ENCODE assay signal across 8 cellular contexts in the genomic region with DNA sequence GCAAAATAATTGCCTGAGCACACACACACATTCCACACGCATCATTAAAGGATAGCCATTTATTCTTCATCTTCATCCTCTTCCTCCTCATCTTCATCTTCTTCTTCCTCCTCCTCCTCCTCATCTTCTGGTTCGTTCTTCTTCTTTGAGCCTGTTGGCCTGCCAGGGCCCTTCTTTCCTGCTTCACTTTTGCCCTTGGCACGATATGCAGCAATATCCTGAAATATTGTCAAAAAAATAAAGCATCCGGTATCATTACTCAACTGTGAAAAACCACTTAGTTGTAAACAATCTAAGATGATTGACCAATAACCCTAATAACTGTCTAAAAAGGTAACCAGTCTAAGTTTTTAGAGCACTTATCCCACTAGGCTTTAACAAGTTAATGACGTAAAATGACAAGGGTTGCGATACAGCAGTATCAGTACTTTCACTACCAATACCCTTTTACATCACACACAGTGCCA. TPM values are rescaled to one million over a fixed set of nuclear protein-coding genes. Genes with fewer than 3 reads are reported as not detected.
DNase-seq lines count a peak whose midpoint lies in the region; ATAC-seq and TF ChIP-seq lines count a peak whose summit lies in the region.

No MANE protein-coding gene starts in this region.

- peaks cover 22% of the 10 kb centered on the region for H3K4me1 Mint-ChIP-seq in GM23338
- H3K4me1 Mint-ChIP-seq in activated CD8-positive, alpha-beta T cell treated with anti-CD3 and anti-CD28 coated beads, Interleukin-2, amount 10 ng/mL, durations not matched to agents 7 days and 5 days (ENCODE audit: low read depth) = peaks cover 34% of the 10 kb centered on the region

- H3K36me3 ChIP-seq in A673 (ENCODE audit: insufficient read depth, low read length, poor library complexity, severe bottlenecking) = peaks cover 62% of the 10 kb centered on the region
- H3K36me3 ChIP-seq in GM23338 (ENCODE audit: insufficient read depth) = peaks cover 32% of the 10 kb centered on the region; the same call in 1 of the 2 replicates
- no peaks in the 10 kb centered on the region for H3K36me3 ChIP-seq in kidney epithelial cell (ENCODE audit: control insufficient read depth, insufficient read depth, low read length)

- DNase-seq in A673 (ENCODE audit: low spot score) (no peak), GM23338 (ENCODE audit: low spot score) (no peak), kidney epithelial cell (ENCODE audit: low read depth) (no peak), DMS114 treated with DMSO at 0.1 percent for 48 hours (lab: John Stamatoyannopoulos, UW; ENCODE audit: unreplicated experiment) (no peak), left colon (no peak), glomerular visceral epithelial cell (ENCODE audit: extremely low spot score) (no peak)
- DNase-seq in activated CD8-positive, alpha-beta T cell treated with anti-CD3 and anti-CD28 coated beads, Interleukin-2, amount 10 ng/mL, durations not matched to agents 7 days and 5 days = no peak

- POLR2A ChIA-PET in A673 (lab: Charles Lee; ENCODE audit: low non-redundant PET) = no interaction called here
- POLR2A ChIA-PET in activated CD8-positive, alpha-beta T cell treated with anti-CD3 and anti-CD28 coated beads, Interleukin-2, amount 10 ng/mL, durations not matched to agents 7 days and 5 days (lab: Charles Lee) = interaction anchor here (1.0 to 8.4 kb wide), 2 partner anchors 39 to 58 kb away, joined by 4 to 329 read pairs; a partner anchor contains a TSS

- no peaks in the 10 kb centered on the region for H3K27me3 ChIP-seq in A673 (replicated peaks; ENCODE audit: insufficient read depth, low read depth, low read length, poor library complexity)
- peaks cover 11% of the 10 kb centered on the region; the same call in 1 of the 2 replicates for H3K27me3 ChIP-seq in GM23338 (ENCODE audit: insufficient read depth)
- no peaks in the 10 kb centered on the region for H3K27me3 ChIP-seq in kidney epithelial cell (ENCODE audit: control insufficient read depth, insufficient read depth, low read length)

- peak overlapping the region; percentile 90 for H3K4me2 ChIP-seq in GM23338

- H3K27ac ChIP-seq in A673 (ENCODE audit: low read depth, low read length, poor library complexity, severe bottlenecking) = peak overlapping the region; percentile 99
- H3K27ac ChIP-seq in GM23338 (ENCODE audit: low read depth) = no peak overlapping the region

- peaks cover 15% of the 10 kb centered on the region for H3K79me2 ChIP-seq in GM23338 (replicated peaks; ENCODE audit: insufficient read depth)

- intact Hi-C loops in A673 (cut with micrococcal nuclease; ENCODE audit: unreplicated experiment) = loop anchor here (10.0 kb wide), 1 partner anchor 983 kb away; no protein-coding TSS in a partner anchor
- intact Hi-C loops in left colon (cut with DNase I, micrococcal nuclease) = loop anchor here in 1 of 2 donors (5.0 kb wide), 1 partner anchor 40 kb away; a partner anchor contains a TSS

- H3K9me3 ChIP-seq in A673 (ENCODE audit: low read depth, low read length, poor library complexity, severe bottlenecking) = no peaks in the 10 kb centered on the region

- TF ChIP-seq CTCF in A673 (conservative IDR thresholded peaks at IDR 0.05; ENCODE audit: low read depth, low read length) (no peak), GM23338 (conservative IDR thresholded peaks at IDR 0.05; ENCODE audit: low read depth in 2 of 2) (no peak), kidney epithelial cell (IDR thresholded peaks at IDR 0.05; ENCODE audit: insufficient read depth, low read length, poor library complexity, severe bottlenecking) (no peak)

- no TSS peak for BruUV-seq in A673 (replicated peaks; lab: Mats Ljungman, UMichigan)

- H2AFZ ChIP-seq in GM23338 = no peak overlapping the region

- H3F3A ChIP-seq in GM23338 (replicated peaks; ENCODE audit: low read depth) = no peaks in the 10 kb centered on the region

- H3K4me3 ChIP-seq in A673 (ENCODE audit: low read depth, low read length, poor library complexity, severe bottlenecking) (peak overlapping the region; percentile 93), GM23338 (peak overlapping the region; percentile 84), kidney epithelial cell (ENCODE audit: low read depth, low read length) (peak overlapping the region; percentile 95)

- peaks cover 24% of the 10 kb centered on the region for H3K27me3 Mint-ChIP-seq in GM23338 (ENCODE audit: insufficient read depth, low read depth, poor library complexity)
- no peaks in the 10 kb centered on the region for H3K27me3 Mint-ChIP-seq in activated CD8-positive, alpha-beta T cell treated with anti-CD3 and anti-CD28 coated beads, Interleukin-2, amount 10 ng/mL, durations not matched to agents 7 days and 5 days (ENCODE audit: low read depth)

- peak overlapping the region; percentile 97 for H3K4me3 Mint-ChIP-seq in GM23338
- peak overlapping the region; percentile 97 for H3K4me3 Mint-ChIP-seq in activated CD8-positive, alpha-beta T cell treated with anti-CD3 and anti-CD28 coated beads, Interleukin-2, amount 10 ng/mL, durations not matched to agents 7 days and 5 days

- H3K36me3 Mint-ChIP-seq in GM23338 (ENCODE audit: low read depth) = peaks cover 61% of the 10 kb centered on the region
- H3K36me3 Mint-ChIP-seq in activated CD8-positive, alpha-beta T cell treated with anti-CD3 and anti-CD28 coated beads, Interleukin-2, amount 10 ng/mL, durations not matched to agents 7 days and 5 days (ENCODE audit: low read depth) = peaks cover 52% of the 10 kb centered on the region

- H3K9me2 ChIP-seq in GM23338 (ENCODE audit: insufficient read depth) = no peaks in the 10 kb centered on the region

- no peak overlapping the region for H3K27ac Mint-ChIP-seq in GM23338
- H3K27ac Mint-ChIP-seq in activated CD8-positive, alpha-beta T cell treated with anti-CD3 and anti-CD28 coated beads, Interleukin-2, amount 10 ng/mL, durations not matched to agents 7 days and 5 days = peak overlapping the region; percentile 98

- 0 out of 3 replicates have a peak, but pooled peaks cover 3% of the 10 kb centered on the region for H3K9me3 Mint-ChIP-seq in GM23338
- no peaks in the 10 kb centered on the region for H3K9me3 Mint-ChIP-seq in activated CD8-positive, alpha-beta T cell treated with anti-CD3 and anti-CD28 coated beads, Interleukin-2, amount 10 ng/mL, durations not matched to agents 7 days and 5 days (ENCODE audit: insufficient read depth)

- H3K4me1 ChIP-seq in A673 (ENCODE audit: insufficient read depth, low read length, poor library complexity, severe bottlenecking) (peaks cover 29% of the 10 kb centered on the region), GM23338 (ENCODE audit: insufficient read depth) (peaks cover 11% of the 10 kb centered on the region)

- ATAC-seq in GM23338 (no peak), left colon (no peak), HG02798 (IDR thresholded peaks at IDR 0.05; ENCODE audit: poor library complexity, unreplicated experiment) (no peak)
- no peak for ATAC-seq in activated CD8-positive, alpha-beta T cell treated with anti-CD3 and anti-CD28 coated beads, Interleukin-2, amount 10 ng/mL, durations not matched to agents 7 days and 5 days

- H4K20me1 ChIP-seq in GM23338 (replicated peaks; ENCODE audit: insufficient read depth) = peaks cover 11% of the 10 kb centered on the region; the same call in 1 of the 2 replicates

- CTCF ChIA-PET in A673 (lab: Charles Lee) = interaction anchor here (0.6 to 2.5 kb wide), 2 partner anchors 30 to 38 kb away, joined by 5 to 7 read pairs; a partner anchor contains a TSS
- CTCF ChIA-PET in activated CD8-positive, alpha-beta T cell treated with anti-CD3 and anti-CD28 coated beads, Interleukin-2, amount 10 ng/mL, durations not matched to agents 7 days and 5 days (lab: Charles Lee) = interaction anchor here (0.9 to 6.0 kb wide), 7 partner anchors 10 to 88 kb away, joined by 3 to 48 read pairs (median 7); a partner anchor contains a TSS

TF ChIP-seq in GM23338, 12 proteins besides CTCF, POLR2A, EP300 and RAD21:
- TF ChIP-seq, protein P1, sequence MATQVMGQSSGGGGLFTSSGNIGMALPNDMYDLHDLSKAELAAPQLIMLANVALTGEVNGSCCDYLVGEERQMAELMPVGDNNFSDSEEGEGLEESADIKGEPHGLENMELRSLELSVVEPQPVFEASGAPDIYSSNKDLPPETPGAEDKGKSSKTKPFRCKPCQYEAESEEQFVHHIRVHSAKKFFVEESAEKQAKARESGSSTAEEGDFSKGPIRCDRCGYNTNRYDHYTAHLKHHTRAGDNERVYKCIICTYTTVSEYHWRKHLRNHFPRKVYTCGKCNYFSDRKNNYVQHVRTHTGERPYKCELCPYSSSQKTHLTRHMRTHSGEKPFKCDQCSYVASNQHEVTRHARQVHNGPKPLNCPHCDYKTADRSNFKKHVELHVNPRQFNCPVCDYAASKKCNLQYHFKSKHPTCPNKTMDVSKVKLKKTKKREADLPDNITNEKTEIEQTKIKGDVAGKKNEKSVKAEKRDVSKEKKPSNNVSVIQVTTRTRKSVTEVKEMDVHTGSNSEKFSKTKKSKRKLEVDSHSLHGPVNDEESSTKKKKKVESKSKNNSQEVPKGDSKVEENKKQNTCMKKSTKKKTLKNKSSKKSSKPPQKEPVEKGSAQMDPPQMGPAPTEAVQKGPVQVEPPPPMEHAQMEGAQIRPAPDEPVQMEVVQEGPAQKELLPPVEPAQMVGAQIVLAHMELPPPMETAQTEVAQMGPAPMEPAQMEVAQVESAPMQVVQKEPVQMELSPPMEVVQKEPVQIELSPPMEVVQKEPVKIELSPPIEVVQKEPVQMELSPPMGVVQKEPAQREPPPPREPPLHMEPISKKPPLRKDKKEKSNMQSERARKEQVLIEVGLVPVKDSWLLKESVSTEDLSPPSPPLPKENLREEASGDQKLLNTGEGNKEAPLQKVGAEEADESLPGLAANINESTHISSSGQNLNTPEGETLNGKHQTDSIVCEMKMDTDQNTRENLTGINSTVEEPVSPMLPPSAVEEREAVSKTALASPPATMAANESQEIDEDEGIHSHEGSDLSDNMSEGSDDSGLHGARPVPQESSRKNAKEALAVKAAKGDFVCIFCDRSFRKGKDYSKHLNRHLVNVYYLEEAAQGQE (IDR thresholded peaks at IDR 0.05; ENCODE audit: unreplicated experiment) = no peak

RNA-seq across cellular contexts. Expression of a gene that starts 2.1 kb away (rescaled TPM):
- total RNA-seq in A673 (2021) = 392 and 435 TPM in 2 replicates
- total RNA-seq in GM23338 (2014; rRNA removed; shearing (Covaris generic)) = 103 and 109 TPM in 2 replicates
- 519 and 593 TPM in 2 replicates for polyA plus RNA-seq in GM23338 (2016; fragmentation: Nextera tagmentation; extraction: Ambion mirVana)
- 100 to 1,000 TPM; 861 to 891 TPM for total RNA-seq in activated CD8-positive, alpha-beta T cell treated with anti-CD3 and anti-CD28 coated beads, Interleukin-2, amount 10 ng/mL, durations not matched to agents 7 days and 5 days
- 25.4 and 29.9 TPM in 2 replicates for total RNA-seq in kidney epithelial cell
- 10 to 100 TPM; 41.5 to 61.3 TPM for total RNA-seq in left colon

RNA-seq across cellular contexts. Expression of a gene that starts 38.7 kb away (rescaled TPM):
- total RNA-seq in A673 (2021) = 56.5 and 64.3 TPM in 2 replicates
- total RNA-seq in GM23338 (2014; rRNA removed; shearing (Covaris generic)) = 16.5 and 18.1 TPM in 2 replicates
- 9.3 and 24.8 TPM in 2 replicates for polyA plus RNA-seq in GM23338 (2016; fragmentation: Nextera tagmentation; extraction: Ambion mirVana)
- total RNA-seq in activated CD8-positive, alpha-beta T cell treated with anti-CD3 and anti-CD28 coated beads, Interleukin-2, amount 10 ng/mL, durations not matched to agents 7 days and 5 days = 10 to 100 TPM; 19.7 to 21.0 TPM
- total RNA-seq in kidney epithelial cell = 11.6 and 17.0 TPM in 2 replicates
- total RNA-seq in left colon = 1 to 10 TPM; 6.5 to 7.6 TPM
